Comparison of ENCODE assay signal across 23 cellular contexts in genomic region chr11:39327302-39327701, GRCh38.
"Had no signal": no experiment of that assay in that cellular context is flagged by ENCODE, and none has a peak within 500 bp of the region (broad histone marks: within the 10 kb centered on the region; RNA-seq: fewer than 3 reads in every experiment).

No MANE protein-coding gene starts in this region.

- DNase-seq: colonic mucosa; effector CD8-positive, alpha-beta T cell; foreskin keratinocyte; heart left ventricle; hippocampal formation; left colon; natural killer cell; occipital lobe; ovary; stimulated activated CD4-positive, alpha-beta T cell treated with anti-CD3 and anti-CD28 coated beads, Interleukin-2, amount 100 ng/mL, for 24 hours; stimulated activated CD4-positive, alpha-beta T cell treated with anti-CD3 and anti-CD28 coated beads, Interleukin-4, amount 100 ng/mL, for 24 hours; stimulated activated naive CD4-positive, alpha-beta T cell treated with Interleukin-2 at 50 U/mL for 16 hours; upper lobe of left lung; uterus had no signal

- H3K4me3 ChIP-seq: colonic mucosa, esophagus muscularis mucosa, gastroesophageal sphincter, heart left ventricle, lung, ovary, thoracic aorta, tibial nerve, upper lobe of left lung, uterus had no signal

- H3K4me1 ChIP-seq: colonic mucosa, esophagus muscularis mucosa, foreskin keratinocyte, gastroesophageal sphincter, heart left ventricle, tibial nerve, upper lobe of left lung, uterus had no signal

- H3K36me3 ChIP-seq: colonic mucosa, esophagus muscularis mucosa, gastroesophageal sphincter, heart left ventricle, ovary, thoracic aorta, tibial nerve, upper lobe of left lung, uterus had no signal

- H3K27ac ChIP-seq: colonic mucosa, esophagus muscularis mucosa, foreskin keratinocyte, gastroesophageal sphincter, heart left ventricle, ovary, thoracic aorta, tibial nerve, upper lobe of left lung, uterus had no signal

- H3K9me3 ChIP-seq: colonic mucosa, esophagus muscularis mucosa, gastroesophageal sphincter, ovary, thoracic aorta, upper lobe of left lung, uterus had no signal

- ATAC-seq: foreskin keratinocyte; gastroesophageal sphincter; heart left ventricle; left colon; natural killer cell; sciatic nerve; stimulated activated effector memory CD8-positive, alpha-beta T cell treated with anti-CD3 and anti-CD28 coated beads, Interleukin-12 subunit alpha, Interleukin-12 subunit beta, amount 100 ng/mL, for 72 hours had no signal

- FAIRE-seq: endothelial cell of umbilical vein, islet of Langerhans had no signal

- H3K27me3 ChIP-seq: colonic mucosa, esophagus muscularis mucosa, foreskin keratinocyte, gastroesophageal sphincter, heart left ventricle, ovary, tibial nerve, upper lobe of left lung, uterus had no signal
